ENCODE assay signal across 34 cellular contexts in genomic region chr3:44039006-44039405, GRCh38.
"Had no signal": no experiment of that assay in that cellular context is flagged by ENCODE, and none has a peak within 500 bp of the region (broad histone marks: within the 10 kb centered on the region; RNA-seq: fewer than 3 reads in every experiment).

No MANE protein-coding gene starts in this region.

- H3K4me3 ChIP-seq: adrenal gland, body of pancreas, K562, MG63, PC-9, SJSA1 had no signal

- H3K9me3 Mint-ChIP-seq: activated CD4-positive, alpha-beta T cell treated with anti-CD3 and anti-CD28 coated beads, Interleukin-2, amount 10 ng/mL, durations not matched to agents 7 days and 5 days; activated naive CD4-positive, alpha-beta T cell treated with anti-CD3 and anti-CD28 coated beads for 36 hours; activated naive CD4-positive, alpha-beta T cell treated with anti-CD3 and anti-CD28 coated beads, Interleukin-2, amount 50 U/mL, for 72 hours; activated T-cell treated with anti-CD3 and anti-CD28 coated beads, Interleukin-2, amount 50 U/mL, for 24 hours; activated T-helper 1 cell treated with anti-CD3 and anti-CD28 coated beads, Interleukin-12 subunit alpha, Interleukin-12 subunit beta, Interleukin-2, Interleukin-4 antibody, amounts not matched to agents 30 ng/mL and 10 ng/mL and 1 ng/mL, durations not matched to agents 14 hours and 24 hours and 36 hours; T-helper 1 cell treated with Interleukin-12 subunit alpha and Interleukin-12 subunit beta and Interleukin-4 antibody, amounts not matched to agents 30 μg/mL and 1 μg/mL, for 36 hours; T-helper 2 cell treated with Interferon-gamma antibody and Interleukin-4, amounts not matched to agents 5 μg/mL and 100 μg/mL, for 36 hours had no signal

- H3K27me3 ChIP-seq: adrenal gland, body of pancreas, MG63, SJSA1 had no signal

- H3K27ac ChIP-seq: adrenal gland, body of pancreas, PC-9, SJSA1 had no signal

- H3K27ac Mint-ChIP-seq: activated CD4-positive, alpha-beta T cell treated with anti-CD3 and anti-CD28 coated beads for 36 hours; activated CD4-positive, alpha-beta T cell treated with anti-CD3 and anti-CD28 coated beads, Interleukin-2, amount 10 ng/mL, durations not matched to agents 7 days and 5 days; activated CD8-positive, alpha-beta T cell treated with anti-CD3 and anti-CD28 coated beads, Interleukin-2, amount 10 ng/mL, durations not matched to agents 7 days and 5 days; activated naive CD4-positive, alpha-beta T cell treated with anti-CD3 and anti-CD28 coated beads for 36 hours; activated naive CD4-positive, alpha-beta T cell treated with anti-CD3 and anti-CD28 coated beads, Interleukin-2, amount 50 U/mL, for 72 hours; activated T-cell treated with anti-CD3 and anti-CD28 coated beads, Interleukin-2, amount 50 U/mL, for 24 hours; activated T-helper 1 cell treated with anti-CD3 and anti-CD28 coated beads, Interleukin-12 subunit alpha, Interleukin-12 subunit beta, Interleukin-2, Interleukin-4 antibody, amounts not matched to agents 30 ng/mL and 10 ng/mL and 1 ng/mL, durations not matched to agents 14 hours and 24 hours and 36 hours; T-helper 1 cell treated with Interleukin-12 subunit alpha and Interleukin-12 subunit beta and Interleukin-4 antibody, amounts not matched to agents 30 μg/mL and 1 μg/mL, for 36 hours; T-helper 2 cell treated with Interferon-gamma antibody and Interleukin-4, amounts not matched to agents 5 μg/mL and 100 μg/mL, for 36 hours; WTC11 had no signal

- H3K36me3 Mint-ChIP-seq: activated naive CD4-positive, alpha-beta T cell treated with anti-CD3 and anti-CD28 coated beads, Interleukin-2, amount 50 U/mL, for 72 hours had no signal

- H3K4me3 Mint-ChIP-seq: activated CD4-positive, alpha-beta T cell treated with anti-CD3 and anti-CD28 coated beads for 36 hours; activated CD4-positive, alpha-beta T cell treated with anti-CD3 and anti-CD28 coated beads, Interleukin-2, amount 10 ng/mL, durations not matched to agents 7 days and 5 days; activated CD8-positive, alpha-beta T cell treated with anti-CD3 and anti-CD28 coated beads, Interleukin-2, amount 10 ng/mL, durations not matched to agents 7 days and 5 days; activated naive CD4-positive, alpha-beta T cell treated with anti-CD3 and anti-CD28 coated beads for 36 hours; activated T-cell treated with anti-CD3 and anti-CD28 coated beads, Interleukin-2, amount 50 U/mL, for 24 hours; activated T-helper 1 cell treated with anti-CD3 and anti-CD28 coated beads, Interleukin-12 subunit alpha, Interleukin-12 subunit beta, Interleukin-2, Interleukin-4 antibody, amounts not matched to agents 30 ng/mL and 10 ng/mL and 1 ng/mL, durations not matched to agents 14 hours and 24 hours and 36 hours; T-helper 1 cell treated with Interleukin-12 subunit alpha and Interleukin-12 subunit beta and Interleukin-4 antibody, amounts not matched to agents 30 μg/mL and 1 μg/mL, for 36 hours; T-helper 2 cell treated with Interferon-gamma antibody and Interleukin-4, amounts not matched to agents 5 μg/mL and 100 μg/mL, for 36 hours; WTC11 had no signal

- H3K9me3 ChIP-seq: adrenal gland, body of pancreas, MG63, SJSA1, SK-N-SH had no signal

- H3K9ac ChIP-seq: SK-N-SH had no signal

- H3K4me1 ChIP-seq: adrenal gland, body of pancreas, SJSA1 had no signal

- H2AFZ ChIP-seq: PC-9 had no signal

- H3K4me2 ChIP-seq: PC-9, SK-N-SH had no signal

- H3K4me1 Mint-ChIP-seq: activated CD4-positive, alpha-beta T cell treated with anti-CD3 and anti-CD28 coated beads for 36 hours; activated CD4-positive, alpha-beta T cell treated with anti-CD3 and anti-CD28 coated beads, Interleukin-2, amount 10 ng/mL, durations not matched to agents 7 days and 5 days; WTC11 had no signal

- DNase-seq: activated CD4-positive, alpha-beta T cell treated with anti-CD3 and anti-CD28 coated beads for 36 hours; activated CD4-positive, alpha-beta T cell treated with anti-CD3 and anti-CD28 coated beads, Interleukin-2, amount 10 ng/mL, durations not matched to agents 7 days and 5 days; activated CD4-positive, alpha-beta T cell treated with anti-CD3 and anti-CD28 coated beads, Interleukin-2, amount 50 U/mL, for 48 hours; activated CD8-positive, alpha-beta T cell treated with anti-CD3 and anti-CD28 coated beads, Interleukin-2, amount 10 ng/mL, durations not matched to agents 7 days and 5 days; activated gamma-delta T cell treated with Interleukin-2 at 50 U/mL for 16 hours; activated naive CD4-positive, alpha-beta T cell treated with anti-CD3 and anti-CD28 coated beads for 36 hours; activated T-cell treated with anti-CD3 and anti-CD28 coated beads, Interleukin-2, amount 50 U/mL, for 24 hours; adrenal gland; body of pancreas; central memory CD4-positive, alpha-beta T cell; IMR-90; MG63; MV-4-11; NCI-H1092; NCI-H1417; NCI-H146; NCI-H187; NCI-H2029 treated with DMSO at 0.1 percent for 48 hours; NCI-H2107; NCI-H2171; NCI-H510A; NCI-H526; NCI-H748 treated with DMSO at 0.1 percent for 48 hours; NK-92 treated with Interleukin-12 subunit alpha and Interleukin-12 subunit beta, amount 100 ng/mL, for 24 hours; PC-9; SHP77 treated with DMSO at 0.1 percent for 48 hours; SK-N-SH had no signal

- H3K36me3 ChIP-seq: adrenal gland, MG63, SJSA1 had no signal
